Comparison of ENCODE assay signal across 1 cellular context in genomic region chr17:46995841-46996571, GRCh38.
TF ChIP-seq lines count a peak whose summit lies in the region.

No MANE protein-coding gene starts in this region.

TF ChIP-seq in IMR-90, 13 proteins besides CTCF, POLR2A, EP300 and RAD21:
- TF ChIP-seq MXI1 (IDR thresholded peaks at IDR 0.05; ENCODE audit: borderline replicate concordance, low read depth, low read length) (no peak), MAFK (IDR thresholded peaks at IDR 0.05; ENCODE audit: low read depth, low read length) (no peak), MAZ (IDR thresholded peaks at IDR 0.05; ENCODE audit: borderline replicate concordance, low read depth, low read length) (no peak)
